20 cellular contexts compared by ENCODE assay signal in the genomic region with DNA sequence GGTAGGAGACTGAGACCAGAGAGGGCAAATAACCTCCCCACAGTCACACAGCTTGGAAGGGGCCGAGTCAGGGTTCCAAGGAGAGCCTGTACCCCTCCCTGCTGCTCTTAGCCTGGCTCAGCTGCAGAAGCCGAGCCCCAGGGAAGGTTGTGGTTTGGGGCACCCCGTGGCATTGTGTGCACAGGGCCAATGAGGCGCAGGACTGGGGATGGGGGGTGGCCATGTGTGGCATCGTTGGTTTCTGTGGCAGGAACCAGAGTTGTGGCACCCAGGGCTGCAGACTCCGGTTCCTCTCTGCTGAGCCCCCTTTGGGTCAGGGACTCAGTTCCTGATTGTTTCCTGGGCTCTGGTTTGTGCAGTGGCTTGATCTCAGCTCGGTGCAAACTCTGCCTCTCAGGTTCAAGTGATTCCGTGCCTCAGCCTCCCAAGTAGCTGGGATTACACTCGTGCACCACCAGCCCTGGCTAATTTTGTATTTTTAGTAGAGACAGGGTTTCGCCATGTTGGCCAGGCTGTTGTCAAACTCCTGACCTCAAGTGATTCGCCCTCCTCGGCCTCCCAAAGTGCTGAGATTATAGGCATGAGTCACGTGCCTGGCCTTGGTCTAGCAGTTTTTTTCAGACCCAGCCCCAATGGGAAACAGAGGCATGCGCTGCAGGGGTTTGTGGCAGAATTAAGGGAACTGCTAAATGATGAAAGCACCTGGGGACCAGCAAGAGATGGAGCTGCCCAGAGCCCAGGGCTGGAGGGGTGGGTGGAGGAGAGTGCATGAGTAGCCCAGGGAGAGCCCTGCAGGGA.
DNase-seq lines count a peak whose midpoint lies in the region; ATAC-seq and TF ChIP-seq lines count a peak whose summit lies in the region.
"Had no signal": no experiment of that assay in that cellular context is flagged by ENCODE, and none has a peak within 500 bp of the region (broad histone marks: within the 10 kb centered on the region; RNA-seq: fewer than 3 reads in every experiment).

No MANE protein-coding gene starts in this region.

- intact Hi-C loops in left lung (cut with DNase I) = no loop called here

- peaks cover 8% of the 10 kb centered on the region; the same call in 1 of the 2 replicates for H4K20me1 ChIP-seq in BLaER1

- no peak overlapping the region for H3K27ac ChIP-seq in BLaER1
- H3K27ac ChIP-seq in HL-60 (replicated peaks) = no peak overlapping the region
- H3K27ac ChIP-seq in left lung = no peak overlapping the region
- H3K27ac ChIP-seq: heart right ventricle had no signal

- peak; percentile 28 for ATAC-seq in left lung
- ATAC-seq: activated CD4-positive, CD25-positive, alpha-beta regulatory T cell treated with anti-CD3 and anti-CD28 coated beads, Interleukin-2, amount 50 U/mL, for 24 hours; sciatic nerve had no signal

- DNase-seq in HL-60 (ENCODE audit: low read depth in 1 of 2, low spot score in 1 of 2) (peak; percentile 10 to 81), RPMI7951 (ENCODE audit: low read depth) (peak; percentile 59), left lung (no peak), NCI-H187 treated with DMSO at 0.1 percent for 48 hours (lab: John Stamatoyannopoulos, UW) (no peak), cerebellar nuclear complex (lab: John Stamatoyannopoulos, UW) (no peak)
- no peak for DNase-seq in activated naive CD4-positive, alpha-beta T cell (lab: John Stamatoyannopoulos, UW)
- DNase-seq in activated CD4-positive, alpha-beta T cell treated with anti-CD3 and anti-CD28 coated beads for 4 hours = no peak
- DNase-seq: activated effector memory CD4-positive, alpha-beta T cell treated with anti-CD3 and anti-CD28 coated beads, Interleukin-2, amount 50 U/mL, for 16 hours; anterior cingulate cortex; COR-L47; effector memory CD4-positive, alpha-beta T cell; heart right ventricle; NCI-H1694 treated with DMSO at 0.1 percent for 48 hours; NCI-H446 treated with DMSO at 0.1 percent for 48 hours; stimulated activated CD4-positive, alpha-beta T cell treated with anti-CD3 and anti-CD28 coated beads, Interleukin-1b, Interleukin-23, amount 100 ng/mL, for 48 hours; T-helper 9 cell had no signal

- TF ChIP-seq CTCF in HL-60 (IDR thresholded peaks at IDR 0.05; ENCODE audit: insufficient read depth, low read length) (no peak), left lung (IDR thresholded peaks at IDR 0.05) (no peak)

- H3K27me3 ChIP-seq in BLaER1 (peaks cover 16% of the 10 kb centered on the region; the same call in 1 of the 2 replicates), HL-60 (ENCODE audit: insufficient read depth, poor library complexity, severe bottlenecking) (no peaks in the 10 kb centered on the region), left lung (peaks cover 0 to 11% of the 10 kb centered on the region in 2 donors)

- no peak overlapping the region for H3K9ac ChIP-seq in BLaER1

- H3K4me3 ChIP-seq in BLaER1 (no peak overlapping the region), HL-60 (replicated peaks; ENCODE audit: insufficient read depth, low read length) (no peak overlapping the region), left lung (no peak overlapping the region)
- H3K4me3 ChIP-seq: heart right ventricle, lung had no signal

- H3K4me1 ChIP-seq in BLaER1 = peaks cover 62% of the 10 kb centered on the region
- no peaks in the 10 kb centered on the region for H3K4me1 ChIP-seq in left lung

- peaks cover 33% of the 10 kb centered on the region for H3K9me3 ChIP-seq in BLaER1
- H3K9me3 ChIP-seq in left lung = peaks cover 0 to 9% of the 10 kb centered on the region in 2 donors

- H3K4me2 ChIP-seq in BLaER1 = peak overlapping the region; percentile 81

- H3K36me3 ChIP-seq in BLaER1 = no peaks in the 10 kb centered on the region
- no peaks in the 10 kb centered on the region for H3K36me3 ChIP-seq in left lung
- H3K36me3 ChIP-seq: heart right ventricle had no signal

Comparison
In these comparisons a context has a peak if more than half of its experiments do, and no peak if none do; other contexts are left out.
1. DNase-seq: peak in HL-60 (2 of 2) and RPMI7951 (single experiment); none in left lung (0 of 2), NCI-H187 treated with DMSO at 0.1 percent for 48 hours (single experiment), activated naive CD4-positive, alpha-beta T cell (0 of 4), cerebellar nuclear complex (0 of 2) and activated CD4-positive, alpha-beta T cell treated with anti-CD3 and anti-CD28 coated beads for 4 hours (0 of 2).